Comparison of ENCODE assay signal across 1 cellular context in the genomic region with DNA sequence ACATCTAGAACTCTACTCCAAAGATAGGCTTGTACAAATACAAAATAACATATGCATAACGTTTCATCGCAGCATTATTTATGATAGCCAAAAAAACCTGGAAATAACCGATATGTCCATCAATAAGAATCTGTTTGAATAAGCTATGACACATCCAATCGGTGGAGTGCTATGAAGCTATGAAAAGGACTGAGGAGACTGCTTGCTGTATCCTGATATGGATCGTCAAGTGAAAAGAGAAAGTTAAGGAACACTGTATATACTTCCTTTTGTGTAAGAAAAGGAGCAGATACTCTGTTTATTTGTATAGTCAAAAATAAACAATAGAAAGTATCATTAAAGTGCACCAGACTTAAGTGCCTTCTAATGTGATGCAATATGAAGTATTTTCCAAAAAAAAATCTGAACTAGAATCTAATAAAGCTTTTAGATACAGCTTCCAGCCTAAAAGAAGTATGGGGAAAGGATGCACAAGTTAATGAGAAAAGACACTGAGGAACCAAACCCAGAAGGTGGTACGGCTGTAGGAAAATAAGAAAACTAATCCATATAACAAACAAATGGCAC.
TF ChIP-seq lines count a peak whose summit lies in the region.

No MANE protein-coding gene starts in this region.

TF ChIP-seq in HCT116, 20 proteins besides CTCF, POLR2A, EP300 and RAD21 (continued from another document):
- TF ChIP-seq, protein P1, sequence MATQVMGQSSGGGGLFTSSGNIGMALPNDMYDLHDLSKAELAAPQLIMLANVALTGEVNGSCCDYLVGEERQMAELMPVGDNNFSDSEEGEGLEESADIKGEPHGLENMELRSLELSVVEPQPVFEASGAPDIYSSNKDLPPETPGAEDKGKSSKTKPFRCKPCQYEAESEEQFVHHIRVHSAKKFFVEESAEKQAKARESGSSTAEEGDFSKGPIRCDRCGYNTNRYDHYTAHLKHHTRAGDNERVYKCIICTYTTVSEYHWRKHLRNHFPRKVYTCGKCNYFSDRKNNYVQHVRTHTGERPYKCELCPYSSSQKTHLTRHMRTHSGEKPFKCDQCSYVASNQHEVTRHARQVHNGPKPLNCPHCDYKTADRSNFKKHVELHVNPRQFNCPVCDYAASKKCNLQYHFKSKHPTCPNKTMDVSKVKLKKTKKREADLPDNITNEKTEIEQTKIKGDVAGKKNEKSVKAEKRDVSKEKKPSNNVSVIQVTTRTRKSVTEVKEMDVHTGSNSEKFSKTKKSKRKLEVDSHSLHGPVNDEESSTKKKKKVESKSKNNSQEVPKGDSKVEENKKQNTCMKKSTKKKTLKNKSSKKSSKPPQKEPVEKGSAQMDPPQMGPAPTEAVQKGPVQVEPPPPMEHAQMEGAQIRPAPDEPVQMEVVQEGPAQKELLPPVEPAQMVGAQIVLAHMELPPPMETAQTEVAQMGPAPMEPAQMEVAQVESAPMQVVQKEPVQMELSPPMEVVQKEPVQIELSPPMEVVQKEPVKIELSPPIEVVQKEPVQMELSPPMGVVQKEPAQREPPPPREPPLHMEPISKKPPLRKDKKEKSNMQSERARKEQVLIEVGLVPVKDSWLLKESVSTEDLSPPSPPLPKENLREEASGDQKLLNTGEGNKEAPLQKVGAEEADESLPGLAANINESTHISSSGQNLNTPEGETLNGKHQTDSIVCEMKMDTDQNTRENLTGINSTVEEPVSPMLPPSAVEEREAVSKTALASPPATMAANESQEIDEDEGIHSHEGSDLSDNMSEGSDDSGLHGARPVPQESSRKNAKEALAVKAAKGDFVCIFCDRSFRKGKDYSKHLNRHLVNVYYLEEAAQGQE (IDR thresholded peaks at IDR 0.05; ENCODE audit: low read depth) = no peak
- no peak for TF ChIP-seq ELF1 (IDR thresholded peaks at IDR 0.05; ENCODE audit: borderline replicate concordance, low read depth)
- no peak for TF ChIP-seq CEBPB (IDR thresholded peaks at IDR 0.05; ENCODE audit: low read depth)
